In the genomic region with DNA sequence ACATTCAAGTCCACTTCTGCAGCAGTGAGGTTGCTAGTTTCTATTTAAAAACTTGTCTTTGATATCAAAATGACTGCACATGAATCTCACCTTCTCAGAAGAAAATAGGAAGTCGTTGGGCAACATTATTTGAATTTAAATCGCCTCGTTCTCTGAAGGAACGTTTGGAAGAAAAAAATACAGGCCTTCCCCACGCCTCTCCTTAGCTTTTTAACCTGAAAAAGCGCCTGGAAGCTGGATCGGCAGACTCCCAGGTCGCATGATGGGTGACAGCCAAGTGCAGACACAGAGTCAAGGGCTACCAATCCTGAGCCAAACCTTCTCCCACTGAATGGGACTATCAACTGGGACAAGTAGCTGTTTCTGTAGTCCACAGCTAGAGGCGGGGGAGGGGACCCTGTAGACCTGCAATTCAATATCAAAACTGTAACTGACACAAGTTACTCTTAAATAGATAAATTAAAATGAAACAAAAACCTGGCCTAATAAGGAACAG, we compare ENCODE assay signal across 8 cellular contexts. TPM values are rescaled to one million over a fixed set of nuclear protein-coding genes. Genes with fewer than 3 reads are reported as not detected.
DNase-seq lines count a peak whose midpoint lies in the region; ATAC-seq, FAIRE-seq and TF ChIP-seq lines count a peak whose summit lies in the region.

No MANE protein-coding gene starts in this region.

- POLR2A ChIA-PET in naive thymus-derived CD4-positive, alpha-beta T cell (lab: Charles Lee): interaction anchor here (0.5 to 4.9 kb wide), 22 partner anchors 10 to 215 kb away, joined by 3 to 77 read pairs (median 9); no protein-coding TSS in a partner anchor

- H3K4me3 Mint-ChIP-seq in naive thymus-derived CD4-positive, alpha-beta T cell: peak overlapping the region; percentile 91 to 99 (median 96)

- ATAC-seq in naive thymus-derived CD4-positive, alpha-beta T cell: no peak
- ATAC-seq in HG03460 (IDR thresholded peaks at IDR 0.05; ENCODE audit: unreplicated experiment) (no peak), HG03571 (IDR thresholded peaks at IDR 0.05; ENCODE audit: unreplicated experiment) (no peak)

- peaks cover 40 to 73% (median 69%) of the 10 kb centered on the region in 7 donors for H3K4me1 Mint-ChIP-seq in naive thymus-derived CD4-positive, alpha-beta T cell

- no peak for FAIRE-seq in bronchial epithelial cell (lab: Jason Lieb, UNC)

- H3K27ac Mint-ChIP-seq in naive thymus-derived CD4-positive, alpha-beta T cell: peak overlapping the region in 8 of 9 donors; percentile 83 to 92 (median 87)

- no peaks in the 10 kb centered on the region for H3K9me3 ChIP-seq in MG63
- H3K9me3 ChIP-seq in naive thymus-derived CD4-positive, alpha-beta T cell (ENCODE audit: control insufficient read depth in 2 of 3, low read length in 3 of 3): no peaks in the 10 kb centered on the region

- TF ChIP-seq CTCF in C4-2B (conservative IDR thresholded peaks at IDR 0.05) (no peak), bronchial epithelial cell (IDR thresholded peaks at IDR 0.05; ENCODE audit: insufficient read depth, low read length, severe bottlenecking) (no peak)

- DNase-seq in MG63 (no peak), bronchial epithelial cell (ENCODE audit: low read depth) (peak; percentile 13), activated gamma-delta T cell treated with Interleukin-2 at 50 U/mL for 16 hours (no peak), NCI-H524 treated with DMSO at 0.1 percent for 48 hours (lab: John Stamatoyannopoulos, UW) (no peak)
- peak in 3 of 9 donors; percentile 31 to 43 (median 37) for DNase-seq in naive thymus-derived CD4-positive, alpha-beta T cell

- peaks cover 0 to 19% (median 0%) of the 10 kb centered on the region in 5 donors for H3K36me3 Mint-ChIP-seq in naive thymus-derived CD4-positive, alpha-beta T cell

- peaks cover 0 to 27% (median 0%) of the 10 kb centered on the region in 5 donors for H3K27me3 Mint-ChIP-seq in naive thymus-derived CD4-positive, alpha-beta T cell

- intact Hi-C loops in naive thymus-derived CD4-positive, alpha-beta T cell (cut with micrococcal nuclease): loop anchor here (1.0 to 10.0 kb wide), 19 partner anchors 19 to 747 kb away; a partner anchor contains a TSS

- H3K4me3 ChIP-seq in MG63 (peak overlapping the region; percentile 58; the same call in 1 of the 2 replicates), bronchial epithelial cell (ENCODE audit: low read depth, low read length) (peak overlapping the region; percentile 67)
- H3K4me3 ChIP-seq in naive thymus-derived CD4-positive, alpha-beta T cell (ENCODE audit: low read length): peak overlapping the region; percentile 61

- H3K9me3 Mint-ChIP-seq in naive thymus-derived CD4-positive, alpha-beta T cell: no peaks in the 10 kb centered on the region

- H3K36me3 ChIP-seq in MG63 (peaks cover 10% of the 10 kb centered on the region), bronchial epithelial cell (ENCODE audit: control insufficient read depth, insufficient read depth, low read length) (no peaks in the 10 kb centered on the region)
- peaks cover 0 to 4% (median 0%) of the 10 kb centered on the region in 3 experiments for H3K36me3 ChIP-seq in naive thymus-derived CD4-positive, alpha-beta T cell (ENCODE audit: control insufficient read depth in 2 of 3, insufficient read depth in 3 of 3, low read length in 3 of 3)

- H3K4me1 ChIP-seq in naive thymus-derived CD4-positive, alpha-beta T cell (ENCODE audit: control insufficient read depth in 2 of 2, insufficient read depth in 2 of 2, low read length in 2 of 2): peaks cover 57 to 62% of the 10 kb centered on the region in 2 donors

- no peaks in the 10 kb centered on the region for H3K27me3 ChIP-seq in MG63
- no peaks in the 10 kb centered on the region for H3K27me3 ChIP-seq in bronchial epithelial cell (ENCODE audit: control insufficient read depth, insufficient read depth, low read length)
- no peaks in the 10 kb centered on the region for H3K27me3 ChIP-seq in naive thymus-derived CD4-positive, alpha-beta T cell (ENCODE audit: control insufficient read depth in 2 of 2, insufficient read depth in 2 of 2, low read length in 2 of 2)

- CTCF ChIA-PET in naive thymus-derived CD4-positive, alpha-beta T cell (lab: Charles Lee): interaction anchor here (0.7 to 5.3 kb wide), 36 partner anchors 12 to 280 kb away, joined by 3 to 150 read pairs (median 6); a partner anchor contains a TSS

- peak overlapping the region; percentile 80 for H3K27ac ChIP-seq in C4-2B
- H3K27ac ChIP-seq in naive thymus-derived CD4-positive, alpha-beta T cell (ENCODE audit: low read depth, low read length): peak overlapping the region; percentile 57

RNA-seq across cellular contexts. Expression of a gene that starts 2.2 kb away (rescaled TPM):
- 14.4 and 15.8 TPM in 2 replicates for total RNA-seq in MG63 (2014; rRNA removed; shearing (Covaris generic); ENCODE audit: low replicate concordance)
- 19.5 and 23.9 TPM in 2 replicates for total RNA-seq in bronchial epithelial cell
- 10 to 100 TPM; 25.5 to 51.5 (median 28.6) TPM for total RNA-seq in naive thymus-derived CD4-positive, alpha-beta T cell
- polyA plus RNA-seq in naive thymus-derived CD4-positive, alpha-beta T cell: 10 to 100 TPM in 1 of 2 donors, 1 to 10 TPM in 1; 3.9 to 18.8 TPM

RNA-seq across cellular contexts. Expression of a gene that starts 49.7 kb away (rescaled TPM):
- 23.1 and 43.0 TPM in 2 replicates for total RNA-seq in MG63 (2014; rRNA removed; shearing (Covaris generic); ENCODE audit: low replicate concordance)
- 16.5 and 21.1 TPM in 2 replicates for total RNA-seq in bronchial epithelial cell
- 10 to 100 TPM; 11.5 to 23.0 (median 21.0) TPM for total RNA-seq in naive thymus-derived CD4-positive, alpha-beta T cell
- 10 to 100 TPM; 22.0 to 38.1 TPM for polyA plus RNA-seq in naive thymus-derived CD4-positive, alpha-beta T cell

RNA-seq across cellular contexts. Expression of a gene that starts 59.6 kb away (rescaled TPM):
- total RNA-seq in MG63 (2014; rRNA removed; shearing (Covaris generic); ENCODE audit: low replicate concordance): 17.6 and 23.7 TPM in 2 replicates
- 12.2 and 12.6 TPM in 2 replicates for total RNA-seq in bronchial epithelial cell
- 10 to 100 TPM in 3 of 5 experiments, 1 to 10 TPM in 2; 7.0 to 17.5 (median 14.5) TPM for total RNA-seq in naive thymus-derived CD4-positive, alpha-beta T cell
- polyA plus RNA-seq in naive thymus-derived CD4-positive, alpha-beta T cell: 10 to 100 TPM; 12.2 to 14.2 TPM
